Comparison of ENCODE assay signal across 8 cellular contexts in genomic region chr5:150544606-150545219, GRCh38. TPM values are rescaled to one million over a fixed set of nuclear protein-coding genes. Genes with fewer than 3 reads are reported as not detected.
DNase-seq lines count a peak whose midpoint lies in the region; ATAC-seq, FAIRE-seq and TF ChIP-seq lines count a peak whose summit lies in the region.

No MANE protein-coding gene starts in this region.

- H2BK15ac ChIP-seq in H1 (ENCODE audit: low read length): no peak overlapping the region

- H3K23ac ChIP-seq in H1 (ENCODE audit: insufficient read length): no peak overlapping the region

- no peak overlapping the region for H4K91ac ChIP-seq in H1 (replicated peaks; ENCODE audit: insufficient read length, low read length)

- TF ChIP-seq CTCF in A673 (conservative IDR thresholded peaks at IDR 0.05; ENCODE audit: low read depth, low read length): peak; percentile 96
- peak; percentile 96 for TF ChIP-seq CTCF in GM13977 (IDR thresholded peaks at IDR 0.05; ENCODE audit: extremely low read depth, insufficient read depth, missing control alignments)
- peak; percentile 81 for TF ChIP-seq CTCF in activated CD8-positive, alpha-beta T cell treated with anti-CD3 and anti-CD28 coated beads for 36 hours (IDR thresholded peaks at IDR 0.05)
- peak; percentile 99 to 100 (median 99) for TF ChIP-seq CTCF in H1 (IDR thresholded peaks at IDR 0.05; ENCODE audit: control extremely low read depth in 1 of 3, insufficient read depth in 1 of 3, low read depth in 1 of 3, low read length in 3 of 3)

- no peak overlapping the region for H3K14ac ChIP-seq in H1 (ENCODE audit: insufficient read length)

- H3K36me3 ChIP-seq in A673 (ENCODE audit: insufficient read depth, low read length, poor library complexity, severe bottlenecking) (peaks cover 31% of the 10 kb centered on the region), H1 (ENCODE audit: control insufficient read depth in 2 of 4, insufficient read depth in 4 of 4, low read length in 3 of 4) (peaks cover 17 to 50% (median 44%) of the 10 kb centered on the region in 4 experiments)

- in situ Hi-C loops in GM13977 (cut with MboI; ENCODE audit: low pct_unique_long_range_greater_than_20kb, low sequenced_read_pairs, unreplicated experiment): loop anchor here (10.0 kb wide), 1 partner anchor 90 kb away; no protein-coding TSS in a partner anchor

- H3K4me2 ChIP-seq in H1 (ENCODE audit: insufficient read depth in 1 of 2, low read depth in 2 of 2, low read length in 2 of 2): no peak overlapping the region

- DNase-seq in A673 (ENCODE audit: low spot score) (peak; percentile 81), GM13977 (ENCODE audit: low spot score) (peak; percentile 93), NCI-H69 (lab: John Stamatoyannopoulos, UW) (peak; percentile 84), H1 (ENCODE audit: low read depth in 1 of 2, low spot score in 2 of 2) (peak; percentile 67 to 97), middle frontal gyrus (ENCODE audit: extremely low spot score, low spot score) (peak; percentile 25)
- DNase-seq in activated CD8-positive, alpha-beta T cell treated with anti-CD3 and anti-CD28 coated beads for 36 hours: peak; percentile 86
- peak; percentile 41 to 55 for DNase-seq in stimulated activated CD8-positive, alpha-beta memory T cell treated with anti-CD3 and anti-CD28 coated beads, Interleukin-7, amount 100 ng/mL, for 48 hours (ENCODE audit: extremely low read depth in 1 of 2, low read depth in 1 of 2)

- H3K4ac ChIP-seq in H1 (replicated peaks; ENCODE audit: insufficient read length, low read depth, low read length): no peak overlapping the region

- H4K5ac ChIP-seq in H1 (ENCODE audit: insufficient read length, low read depth, low read length): no peak overlapping the region

- no peak overlapping the region for H2BK12ac ChIP-seq in H1 (ENCODE audit: low read depth, low read length)

- POLR2A ChIA-PET in A673 (lab: Charles Lee; ENCODE audit: low non-redundant PET): no interaction called here
- POLR2A ChIA-PET in activated CD8-positive, alpha-beta T cell treated with anti-CD3 and anti-CD28 coated beads for 36 hours (lab: Charles Lee): no interaction called here
- POLR2A ChIA-PET in H1 (lab: Charles Lee; ENCODE audit: partially characterized antibody): interaction anchor here (0.8 to 2.6 kb wide), 12 partner anchors 10 to 150 kb away, joined by 3 to 13 read pairs (median 4); partner anchors contain the start of gene RPS14

- no peak overlapping the region for H4K8ac ChIP-seq in H1 (ENCODE audit: extremely low read depth, insufficient read depth, low read length)

- H2AFZ ChIP-seq in H1 (ENCODE audit: low read length): no peak overlapping the region

- whole genome bisulfite sequencing in H1 (ENCODE audit: extremely low coverage in 1 of 2, insufficient coverage in 1 of 2, insufficient read length in 1 of 2, insufficient replicate concordance in 2 of 2, low coverage in 1 of 2, low lambda C conversion rate in 2 of 2, missing lambda C conversion rate in 1 of 2), 2 experiments: 57% methylated on average over 8 of the region's 8 CpGs; no CpG with 5 or more reads in 1 of the 2 experiments

- H3K18ac ChIP-seq in H1 (ENCODE audit: extremely low read depth, low read length): no peak overlapping the region

- no peak overlapping the region for H2BK120ac ChIP-seq in H1 (replicated peaks; ENCODE audit: low read depth, low read length)

- no peak overlapping the region for H3K56ac ChIP-seq in H1 (replicated peaks; ENCODE audit: insufficient read length, low read depth, low read length)

- no peak for FAIRE-seq in H1 (lab: Jason Lieb, UNC)

- H3K4me1 Mint-ChIP-seq in activated CD8-positive, alpha-beta T cell treated with anti-CD3 and anti-CD28 coated beads for 36 hours (ENCODE audit: low read depth): no peaks in the 10 kb centered on the region

- H3K27ac ChIP-seq in A673 (ENCODE audit: low read depth, low read length, poor library complexity, severe bottlenecking): no peak overlapping the region
- 0 out of 2 replicates have a peak overlapping the region, but pooled peaks have one; percentile 14 for H3K27ac ChIP-seq in H1 (ENCODE audit: low read depth, low read length)

- H2BK20ac ChIP-seq in H1 (ENCODE audit: low read length): no peak overlapping the region

- no peak overlapping the region for H2AK5ac ChIP-seq in H1 (ENCODE audit: low read depth, low read length)

- H3K4me3 ChIP-seq in A673 (ENCODE audit: low read depth, low read length, poor library complexity, severe bottlenecking) (no peak overlapping the region), H1 (ENCODE audit: extremely low read depth in 1 of 4, insufficient read depth in 2 of 4, low read depth in 3 of 4, low read length in 4 of 4) (no peak overlapping the region)

- H3K23me2 ChIP-seq in H1 (ENCODE audit: low read depth, low read length): no peaks in the 10 kb centered on the region

- intact Hi-C loops in A673 (cut with micrococcal nuclease; ENCODE audit: unreplicated experiment): loop anchor here (2.0 kb wide), 1 partner anchor 86 kb away; no protein-coding TSS in a partner anchor
- intact Hi-C loops in activated CD8-positive, alpha-beta T cell treated with anti-CD3 and anti-CD28 coated beads for 36 hours (cut with micrococcal nuclease): loop anchor here (5.0 kb wide), 1 partner anchor 82 kb away; no protein-coding TSS in a partner anchor

- no peaks in the 10 kb centered on the region for H3K36me3 Mint-ChIP-seq in activated CD8-positive, alpha-beta T cell treated with anti-CD3 and anti-CD28 coated beads for 36 hours (ENCODE audit: low read depth)

- H3K9me3 Mint-ChIP-seq in activated CD8-positive, alpha-beta T cell treated with anti-CD3 and anti-CD28 coated beads for 36 hours: no peaks in the 10 kb centered on the region

- H3K4me1 ChIP-seq in A673 (ENCODE audit: insufficient read depth, low read length, poor library complexity, severe bottlenecking) (no peaks in the 10 kb centered on the region), H1 (replicated peaks in 1 of 4; ENCODE audit: control insufficient read depth in 3 of 4, insufficient read depth in 4 of 4, low read length in 3 of 4) (no peaks in the 10 kb centered on the region; a peak in 1 of 7 replicates)

- ATAC-seq in HG02885 (IDR thresholded peaks at IDR 0.05; ENCODE audit: poor library complexity, unreplicated experiment): peak; percentile 92
- peak; percentile 100 for ATAC-seq in activated CD8-positive, alpha-beta T cell treated with anti-CD3 and anti-CD28 coated beads for 36 hours

- no peaks in the 10 kb centered on the region for H3K79me2 ChIP-seq in H1 (ENCODE audit: control insufficient read depth in 1 of 2, insufficient read depth in 2 of 2, low read length in 2 of 2)

- H3K9me3 ChIP-seq in A673 (ENCODE audit: low read depth, low read length, poor library complexity, severe bottlenecking) (no peaks in the 10 kb centered on the region), H1 (ENCODE audit: insufficient read depth in 2 of 2, low read depth in 1 of 2, low read length in 1 of 2) (no peaks in the 10 kb centered on the region)

- TF ChIP-seq POLR2A in H1 (IDR thresholded peaks at IDR 0.05; ENCODE audit: control extremely low read depth in 1 of 2, low read depth in 2 of 2, low read length in 2 of 2): 0 out of 3 replicates have a peak, but pooled peaks of 1 of the 2 experiments have one; percentile 30

- no peaks in the 10 kb centered on the region for H3K27me3 Mint-ChIP-seq in activated CD8-positive, alpha-beta T cell treated with anti-CD3 and anti-CD28 coated beads for 36 hours

- H3K27me3 ChIP-seq in A673 (replicated peaks; ENCODE audit: insufficient read depth, low read depth, low read length, poor library complexity): no peaks in the 10 kb centered on the region
- no peaks in the 10 kb centered on the region for H3K27me3 ChIP-seq in H1 (replicated peaks in 1 of 4; ENCODE audit: control insufficient read depth in 3 of 4, extremely low read depth in 1 of 4, insufficient read depth in 3 of 4, low read length in 3 of 4)

- BruUV-seq in A673 (replicated peaks; lab: Mats Ljungman, UMichigan): no TSS peak

- no peak overlapping the region for H3K27ac Mint-ChIP-seq in activated CD8-positive, alpha-beta T cell treated with anti-CD3 and anti-CD28 coated beads for 36 hours

- no peak overlapping the region for H2BK5ac ChIP-seq in H1 (ENCODE audit: low read depth, low read length)

- no peak for TF ChIP-seq EP300 in H1 (IDR thresholded peaks at IDR 0.05; ENCODE audit: borderline replicate concordance in 1 of 2, low read depth in 2 of 2, low read length in 2 of 2)

- CTCF ChIA-PET in A673 (lab: Charles Lee): interaction anchor here (0.5 to 0.8 kb wide), 4 partner anchors 14 to 1125 kb away, joined by 3 to 4 read pairs (median 3); no protein-coding TSS in a partner anchor
- CTCF ChIA-PET in activated CD8-positive, alpha-beta T cell treated with anti-CD3 and anti-CD28 coated beads for 36 hours (lab: Charles Lee): interaction anchor here (0.7 to 2.7 kb wide), 20 partner anchors 10 to 157 kb away, joined by 3 to 22 read pairs (median 4); partner anchors contain the start of genes RBM22 and RPS14
- CTCF ChIA-PET in H1 (lab: Charles Lee; ENCODE audit: partially characterized antibody): interaction anchor here (0.6 to 6.6 kb wide), 41 partner anchors 10 to 746 kb away, joined by 3 to 46 read pairs (median 5); partner anchors contain the start of genes MYOZ3 and RPS14

- H3K4me3 Mint-ChIP-seq in activated CD8-positive, alpha-beta T cell treated with anti-CD3 and anti-CD28 coated beads for 36 hours: no peak overlapping the region

- no peak overlapping the region for H3K9ac ChIP-seq in H1 (replicated peaks in 1 of 4; ENCODE audit: extremely low read depth in 1 of 4, low read depth in 3 of 4, low read length in 3 of 4)

- TF ChIP-seq RAD21 in H1 (IDR thresholded peaks at IDR 0.05 in 1 of 2, conservative IDR thresholded peaks at IDR 0.05 in 1 of 2; ENCODE audit: low read depth in 2 of 2, low read length in 2 of 2): peak; percentile 81 to 89

- no peaks in the 10 kb centered on the region for H3K79me1 ChIP-seq in H1 (ENCODE audit: low read depth, low read length)

- H4K20me1 ChIP-seq in H1 (replicated peaks in 1 of 2; ENCODE audit: control insufficient read depth in 1 of 2, insufficient read depth in 2 of 2, low read length in 2 of 2): peaks cover 3 to 8% of the 10 kb centered on the region in 2 experiments

TF ChIP-seq in H1, 55 proteins besides CTCF, POLR2A, EP300 and RAD21 (continues in another document):
- TF ChIP-seq TAF7 (optimal IDR thresholded peaks at IDR 0.05; ENCODE audit: borderline replicate concordance, low read depth, low read length) (peak; percentile 38), JUN (IDR thresholded peaks at IDR 0.05; ENCODE audit: low read depth, low read length) (no peak)

RNA-seq across cellular contexts. Expression of gene NDST1, which starts 36.8 kb away (rescaled TPM):
- total RNA-seq in A673 (2021): 44.0 and 46.7 TPM in 2 replicates
- total RNA-seq in activated CD8-positive, alpha-beta T cell treated with anti-CD3 and anti-CD28 coated beads for 36 hours: 1 to 10 TPM; 2.9 to 3.3 TPM
- total RNA-seq in H1 (2021; fragmentation: NEBNext Ultra II Directional; extraction: Animal tissue kit (Norgen Biotek cat#: 25700)): 70.1 and 72.0 TPM in 2 replicates
- polyA plus RNA-seq in H1 (2011; rRNA removed): 27.0 and 37.7 TPM in 2 replicates
- 21.2 TPM for polyA plus RNA-seq in H1 (2011; cell fraction: cytosol; rRNA removed)
- 50.8 TPM for polyA plus RNA-seq in H1 (2011; cell fraction: nucleus; rRNA removed)
- polyA plus RNA-seq in H1 (2012, experiment 1 of 2): 28.7 to 34.5 TPM (median 31.7 TPM) in 4 replicates
- 30.3 TPM for polyA plus RNA-seq in H1 (2012, experiment 2 of 2)
- 30.1 TPM for polyA plus RNA-seq in H1 (2013, experiment 1 of 2)
- 32.9 TPM for polyA plus RNA-seq in H1 (2013, experiment 2 of 2)
- polyA minus RNA-seq in H1 (2011; rRNA and poly(A)+ RNA removed): 41.4 and 47.8 TPM in 2 replicates
- polyA minus RNA-seq in H1 (2011; cell fraction: cytosol; rRNA and poly(A)+ RNA removed): 32.1 TPM
- polyA minus RNA-seq in H1 (2011; cell fraction: nucleus; rRNA and poly(A)+ RNA removed): 37.9 TPM

Comparison
In these comparisons a context has a peak if more than half of its experiments do, and no peak if none do; other contexts are left out.
1. DNase-seq: peak in every context shown above with its lines; median percentile 93 in GM13977; 86 in activated CD8-positive, alpha-beta T cell treated with anti-CD3 and anti-CD28 coated beads for 36 hours; 84 in NCI-H69; 82 in H1; 81 in A673; 48 in stimulated activated CD8-positive, alpha-beta memory T cell treated with anti-CD3 and anti-CD28 coated beads, Interleukin-7, amount 100 ng/mL, for 48 hours; 25 in middle frontal gyrus.
2. RNA of gene NDST1, which starts 36.8 kb away (total RNA-seq): 70.1 to 72.0 TPM in H1 and 44.0 to 46.7 TPM in A673; 2.9 to 3.3 TPM in activated CD8-positive, alpha-beta T cell treated with anti-CD3 and anti-CD28 coated beads for 36 hours; every median in the first group is over 10 times any median in the second.
3. Peak in every context shown above with its lines, with median percentiles within 50 percentile points of each other: CTCF ChIP-seq.